Comparison of ENCODE assay signal across 8 cellular contexts in the genomic region with DNA sequence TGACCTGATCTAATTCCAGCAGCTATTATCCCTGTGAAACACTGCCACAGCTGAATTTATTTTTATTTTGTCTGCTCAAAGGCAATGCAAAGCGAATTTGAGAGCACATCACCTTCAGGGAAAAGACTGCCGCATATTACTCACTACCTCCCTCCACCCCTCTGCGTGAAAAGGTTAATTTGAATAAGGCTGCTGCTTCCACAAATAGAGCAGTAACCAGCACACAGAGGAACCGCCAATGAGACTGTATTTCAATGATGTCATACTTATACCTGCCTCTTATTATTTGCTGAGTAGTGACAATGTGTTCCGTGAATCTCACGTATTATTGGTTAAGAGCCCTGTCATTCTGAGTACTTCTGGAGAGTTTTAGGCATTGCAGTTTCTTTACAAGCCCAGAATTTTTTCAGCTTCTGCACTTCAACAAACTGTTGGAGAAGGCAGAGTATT.
DNase-seq lines count a peak whose midpoint lies in the region; ATAC-seq, FAIRE-seq and TF ChIP-seq lines count a peak whose summit lies in the region.

No MANE protein-coding gene starts in this region.

- in situ Hi-C loops in HepG2 (cut with HindIII; ENCODE audit: extremely low pct_ligation_motif_present, low pct_unique_long_range_greater_than_20kb) = no loop called here

- no TSS peak for BruUV-seq in HepG2 (replicated peaks; lab: Mats Ljungman, UMichigan)

- H3K9ac ChIP-seq in MM.1S (ENCODE audit: low read length) = peak overlapping the region; percentile 2; the same call in 1 of the 2 replicates
- H3K9ac ChIP-seq in HepG2 (ENCODE audit: insufficient read depth, low read depth, low read length) = no peak overlapping the region

- WGBS in HepG2 (ENCODE audit: low lambda C conversion rate) = 70% methylated on average over 6 of the region's 6 CpGs

- CTCF ChIA-PET in T-cell (lab: Charles Lee) (interaction anchor here (0.5 to 1.3 kb wide), 3 partner anchors 39 to 741 kb away, joined by 3 to 4 read pairs (median 3); no protein-coding TSS in a partner anchor), HepG2 (lab: Yijun Ruan, JAX; ENCODE audit: low intra/inter-chr PET ratio, low total read pairs) (no interaction called here)

- H3K27ac ChIP-seq in MM.1S (ENCODE audit: low read length) = no peak overlapping the region
- H3K27ac ChIP-seq in HepG2 (ENCODE audit: extremely low read length, insufficient read depth, low read length) = no peak overlapping the region
- H3K27ac ChIP-seq in tibial artery = no peak overlapping the region

- H3F3A ChIP-seq in MM.1S (ENCODE audit: insufficient read depth, low read length) = no peaks in the 10 kb centered on the region

- H3K4me3 ChIP-seq in GM12864 (ENCODE audit: low read depth, low read length) (no peak overlapping the region), MM.1S (ENCODE audit: low read length) (peak overlapping the region; percentile 14; the same call in 1 of the 2 replicates), HepG2 (replicated peaks in 1 of 3; ENCODE audit: insufficient read depth in 1 of 3, low read depth in 2 of 3, low read length in 3 of 3) (no peak overlapping the region), tibial artery (peak overlapping the region; percentile 6 to 31)

- TF ChIP-seq EP300 in HepG2 (IDR thresholded peaks at IDR 0.05; ENCODE audit: low read depth in 2 of 2, low read length in 2 of 2) (no peak), HepG2 (CRISPR knock-in tag; IDR thresholded peaks at IDR 0.05; ENCODE audit: borderline replicate concordance) (no peak)

- no peak for TF ChIP-seq RAD21 in HepG2 (CRISPR knock-in tag; IDR thresholded peaks at IDR 0.05)

- H3K4me3 Mint-ChIP-seq in T-cell (peak overlapping the region; percentile 7 to 46 (median 18)), progenitor cell of endocrine pancreas (ENCODE audit: low read depth) (no peak overlapping the region)

- ATAC-seq in T-cell (replicated peaks in 1 of 4) (peak; percentile 62 to 81 (median 64)), HepG2 (no peak)

- no peak for TF ChIP-seq POLR2A in HepG2 (IDR thresholded peaks at IDR 0.05; ENCODE audit: insufficient read depth in 1 of 2, low read depth in 2 of 2, low read length in 2 of 2)

- FAIRE-seq in HepG2 (lab: Jason Lieb, UNC) = no peak

- H3K36me3 Mint-ChIP-seq in T-cell (no peaks in the 10 kb centered on the region), progenitor cell of endocrine pancreas (ENCODE audit: insufficient read depth) (no peaks in the 10 kb centered on the region)

- POLR2A ChIA-PET in T-cell (lab: Charles Lee) (interaction anchor here (0.6 to 0.7 kb wide), 5 partner anchors 33 to 1419 kb away, joined by 3 to 5 read pairs (median 3); no protein-coding TSS in a partner anchor), HepG2 (lab: Yijun Ruan, JAX) (no interaction called here)

- H3K27ac Mint-ChIP-seq in T-cell (peak overlapping the region; percentile 41 to 78), progenitor cell of endocrine pancreas (no peak overlapping the region)

- H3K9me3 Mint-ChIP-seq in T-cell = no peaks in the 10 kb centered on the region
- H3K9me3 Mint-ChIP-seq in progenitor cell of endocrine pancreas (ENCODE audit: low read depth) = no peaks in the 10 kb centered on the region

- H3K4me1 Mint-ChIP-seq in T-cell (peaks cover 51 to 68% (median 66%) of the 10 kb centered on the region in 3 donors), progenitor cell of endocrine pancreas (ENCODE audit: low read depth) (peaks cover 32% of the 10 kb centered on the region)

- peak; percentile 44 for DNase-seq in GM12864 (ENCODE audit: low read depth)
- peak; percentile 8 for DNase-seq in H4 (ENCODE audit: low spot score)
- peak; percentile 91 for DNase-seq in MM.1S
- peak in 32 of 34 experiments; percentile 2 to 65 (median 31) for DNase-seq in T-cell
- peak; percentile 88 for DNase-seq in cerebellum (ENCODE audit: low spot score)
- peak; percentile 9 for DNase-seq in HepG2 (ENCODE audit: low spot score)
- no peak for DNase-seq in tibial artery
- no peak for DNase-seq in progenitor cell of endocrine pancreas (ENCODE audit: low spot score, unreplicated experiment)

- H3K27me3 Mint-ChIP-seq in T-cell (no peaks in the 10 kb centered on the region), progenitor cell of endocrine pancreas (peaks cover 13% of the 10 kb centered on the region)

- H3K9me3 ChIP-seq in MM.1S (replicated peaks; ENCODE audit: insufficient read depth, low read length) (no peaks in the 10 kb centered on the region), HepG2 (ENCODE audit: low read length) (no peaks in the 10 kb centered on the region), tibial artery (no peaks in the 10 kb centered on the region)

- no peak overlapping the region for H2AFZ ChIP-seq in MM.1S (ENCODE audit: low read length)
- no peak overlapping the region for H2AFZ ChIP-seq in HepG2 (ENCODE audit: low read length)

- H3K4me2 ChIP-seq in MM.1S (ENCODE audit: low read depth, low read length) (peak overlapping the region; percentile 40), HepG2 (ENCODE audit: low read depth, low read length) (no peak overlapping the region)

- H3K9me2 ChIP-seq in MM.1S (replicated peaks; ENCODE audit: insufficient read depth, low read length) = no peaks in the 10 kb centered on the region

- no peaks in the 10 kb centered on the region for H3K36me3 ChIP-seq in MM.1S (replicated peaks; ENCODE audit: insufficient read depth, low read length)
- H3K36me3 ChIP-seq in HepG2 (replicated peaks in 1 of 2; ENCODE audit: control insufficient read depth in 1 of 2, insufficient read depth in 2 of 2, low read length in 2 of 2) = no peaks in the 10 kb centered on the region
- H3K36me3 ChIP-seq in tibial artery = no peaks in the 10 kb centered on the region

- H3K79me2 ChIP-seq in MM.1S (ENCODE audit: low read length) (no peaks in the 10 kb centered on the region), HepG2 (ENCODE audit: insufficient read depth, low read length) (no peaks in the 10 kb centered on the region)

- no peaks in the 10 kb centered on the region for H4K20me1 ChIP-seq in MM.1S (ENCODE audit: insufficient read depth, low read length)
- H4K20me1 ChIP-seq in HepG2 (ENCODE audit: insufficient read depth, low read length) = no peaks in the 10 kb centered on the region

- H3K27me3 ChIP-seq in MM.1S (replicated peaks; ENCODE audit: insufficient read depth, low read length) (no peaks in the 10 kb centered on the region), HepG2 (ENCODE audit: control insufficient read depth in 1 of 2, insufficient read depth in 2 of 2, low read length in 2 of 2) (no peaks in the 10 kb centered on the region; a peak in 1 of 5 replicates), tibial artery (no peaks in the 10 kb centered on the region)

- TF ChIP-seq CTCF in GM12864 (IDR thresholded peaks at IDR 0.05; ENCODE audit: low read depth, low read length, missing control alignments) (no peak), MM.1S (IDR thresholded peaks at IDR 0.05; ENCODE audit: low read length) (no peak), HepG2 (CRISPR knock-in tag; IDR thresholded peaks at IDR 0.05) (no peak), tibial artery (IDR thresholded peaks at IDR 0.05) (peak in 1 of 2 experiments; percentile 8), progenitor cell of endocrine pancreas (IDR thresholded peaks at IDR 0.05; ENCODE audit: unreplicated experiment) (no peak)

- intact Hi-C loops in HepG2 (cut with micrococcal nuclease; ENCODE audit: unreplicated experiment) = no loop called here
- intact Hi-C loops in tibial artery (cut with DNase I; ENCODE audit: low total_unique reads) = loop anchor here (10.0 kb wide), 3 partner anchors 156 to 536 kb away; partner anchors contain the start of gene KLF12

- H3K4me1 ChIP-seq in MM.1S (ENCODE audit: low read length) (0 out of 2 replicates have a peak, but pooled peaks cover 10% of the 10 kb centered on the region), HepG2 (ENCODE audit: insufficient read depth, low read length) (peaks cover 31% of the 10 kb centered on the region), tibial artery (peaks cover 0 to 32% (median 19%) of the 10 kb centered on the region in 4 donors)

TF ChIP-seq in HepG2, 621 proteins besides CTCF, POLR2A, EP300 and RAD21:
- TF ChIP-seq DMTF1 (CRISPR knock-in tag; IDR thresholded peaks at IDR 0.05) (no peak), ATF7 (IDR thresholded peaks at IDR 0.05) (peak; percentile 91), ATF7 (CRISPR knock-in tag; IDR thresholded peaks at IDR 0.05) (no peak), MAFF (IDR thresholded peaks at IDR 0.05; ENCODE audit: low read depth, low read length) (peak; percentile 46), PBX2 (CRISPR knock-in tag; IDR thresholded peaks at IDR 0.05) (0 out of 2 replicates have a peak, but pooled peaks have one; percentile 26), MAFK (conservative IDR thresholded peaks at IDR 0.05 in 1 of 2, IDR thresholded peaks at IDR 0.05 in 1 of 2; ENCODE audit: low read length in 2 of 2) (peak; percentile 43 to 49; a peak in 3 of 4 replicates)
TF ChIP-seq in HepG2: peak in this region for 4.

Comparison
In these comparisons a context has a peak if more than half of its experiments do, and no peak if none do; other contexts are left out.
1. DNase-seq: peak in GM12864 (single experiment), H4 (single experiment), MM.1S (single experiment), T-cell (32 of 34), cerebellum (single experiment) and HepG2 (single experiment); none in tibial artery (0 of 2) and progenitor cell of endocrine pancreas (single experiment).
2. H3K4me3 ChIP-seq: peak in MM.1S (single experiment) and tibial artery (2 of 2); none in GM12864 (single experiment) and HepG2 (0 of 3).